In the genomic region with DNA sequence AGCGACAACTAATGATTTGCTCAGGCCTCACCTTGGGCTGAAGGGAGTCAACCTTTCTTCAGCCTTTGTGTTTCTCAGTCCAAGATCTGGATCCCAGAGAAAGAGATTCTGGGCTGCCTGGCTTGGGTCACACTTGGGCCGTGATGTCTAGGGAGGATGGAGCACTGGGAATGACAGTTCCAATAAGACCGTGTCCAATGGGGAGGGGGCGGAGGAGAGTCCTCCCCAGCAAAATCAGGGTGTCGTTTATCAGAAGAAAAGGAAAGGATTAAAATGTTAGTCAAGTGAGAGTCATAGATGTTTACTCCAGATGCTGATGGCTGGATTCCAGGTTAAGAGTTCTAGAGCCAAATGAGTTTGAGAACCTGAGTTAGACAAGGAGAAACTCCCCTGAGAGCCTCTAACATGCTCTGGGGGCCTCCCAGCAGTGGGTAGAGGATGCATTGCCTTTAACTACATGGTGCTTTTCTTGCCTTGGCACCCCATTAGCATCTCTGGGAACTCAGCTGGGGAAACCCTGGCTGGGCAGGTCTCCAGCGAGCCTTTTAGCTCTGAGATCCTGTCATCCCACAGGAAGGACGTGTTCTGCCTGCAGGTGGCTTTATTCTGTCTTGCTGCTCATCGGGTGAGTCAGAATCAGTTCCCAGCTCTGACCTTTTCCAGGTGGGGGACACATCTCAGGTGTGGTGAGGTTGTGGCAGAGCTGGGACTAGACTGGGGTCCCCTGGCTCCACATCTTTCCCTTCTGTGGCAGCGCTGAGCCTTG, we compare ENCODE assay signal across 15 cellular contexts. TPM values are rescaled to one million over a fixed set of nuclear protein-coding genes. Genes with fewer than 3 reads are reported as not detected.
DNase-seq lines count a peak whose midpoint lies in the region; ATAC-seq and TF ChIP-seq lines count a peak whose summit lies in the region.
"Had no signal": no experiment of that assay in that cellular context is flagged by ENCODE, and none has a peak within 500 bp of the region (broad histone marks: within the 10 kb centered on the region; RNA-seq: fewer than 3 reads in every experiment).

No MANE protein-coding gene starts in this region.

- no peak for ATAC-seq in CD4-positive, alpha-beta T cell (ENCODE audit: poor library complexity)
- no peak for ATAC-seq in HG03196 (IDR thresholded peaks at IDR 0.05; ENCODE audit: unreplicated experiment)
- ATAC-seq: effector memory CD8-positive, alpha-beta T cell had no signal

- no peak overlapping the region for H3K4me2 ChIP-seq in neuronal stem cell (ENCODE audit: insufficient read depth, low read length, poor library complexity, severe bottlenecking)

- intact Hi-C loops in CD4-positive, alpha-beta T cell (cut with DNase I, micrococcal nuclease) = no loop called here

- H3K4ac ChIP-seq in neuronal stem cell (ENCODE audit: low read length) = no peak overlapping the region

- peak overlapping the region; percentile 22 for H2AFZ ChIP-seq in neuronal stem cell (ENCODE audit: low read length)

- no peak overlapping the region for H2BK120ac ChIP-seq in neuronal stem cell (ENCODE audit: low read depth, low read length)

- peak overlapping the region; percentile 51 for H2AK5ac ChIP-seq in neuronal stem cell (ENCODE audit: low read depth, low read length)

- no peaks in the 10 kb centered on the region for H3K27me3 ChIP-seq in CD4-positive, alpha-beta T cell (ENCODE audit: control insufficient read depth, insufficient read depth, low read length)
- peaks cover 0 to 14% (median 0%) of the 10 kb centered on the region in 3 experiments for H3K27me3 ChIP-seq in neuronal stem cell (ENCODE audit: control insufficient read depth in 3 of 3, insufficient read depth in 3 of 3, low read depth in 1 of 3, low read length in 3 of 3)

- peaks cover 85% of the 10 kb centered on the region for H3K36me3 Mint-ChIP-seq in CD4-positive, alpha-beta T cell (ENCODE audit: low read depth)

- H3K27ac ChIP-seq in CD4-positive, alpha-beta T cell (ENCODE audit: low read depth, low read length) = no peak overlapping the region
- H3K27ac ChIP-seq in RWPE1 = peak overlapping the region; percentile 22
- H3K27ac ChIP-seq in neuronal stem cell (replicated peaks; ENCODE audit: low read length) = no peak overlapping the region
- H3K27ac ChIP-seq: VCaP had no signal

- no peak overlapping the region for H3K4me3 Mint-ChIP-seq in CD4-positive, alpha-beta T cell
- H3K4me3 Mint-ChIP-seq: B cell; effector memory CD8-positive, alpha-beta T cell; memory B cell had no signal

- H4K8ac ChIP-seq in neuronal stem cell (ENCODE audit: low read depth, low read length) = no peak overlapping the region

- TF ChIP-seq CTCF in CD4-positive, alpha-beta T cell (IDR thresholded peaks at IDR 0.05) = no peak
- TF ChIP-seq CTCF in RWPE1 (conservative IDR thresholded peaks at IDR 0.05; ENCODE audit: low read depth) = no peak

- no peak overlapping the region for H2BK15ac ChIP-seq in neuronal stem cell (ENCODE audit: low read length)

- peak overlapping the region; percentile 36 for H3K27ac Mint-ChIP-seq in CD4-positive, alpha-beta T cell
- H3K27ac Mint-ChIP-seq: B cell; effector memory CD8-positive, alpha-beta T cell; memory B cell had no signal

- peaks cover 3 to 12% of the 10 kb centered on the region in 2 donors for H3K4me1 ChIP-seq in neuronal stem cell (ENCODE audit: control insufficient read depth in 2 of 2, insufficient read depth in 1 of 2, low read depth in 1 of 2, low read length in 2 of 2)

- CTCF ChIA-PET in CD4-positive, alpha-beta T cell (lab: Charles Lee) = no interaction called here
- CTCF ChIA-PET in RWPE1 (lab: Yijun Ruan, JAX) = interaction anchor here (0.6 to 0.7 kb wide), 2 partner anchors 45 to 513 kb away, joined by 3 to 4 read pairs; no protein-coding TSS in a partner anchor

- peak overlapping the region; percentile 1 for H3K18ac ChIP-seq in neuronal stem cell (ENCODE audit: low read length)

- no peaks in the 10 kb centered on the region for H3K79me1 ChIP-seq in neuronal stem cell (ENCODE audit: low read depth, low read length)

- no peak overlapping the region for H3K9ac ChIP-seq in neuronal stem cell (ENCODE audit: low read depth, low read length, poor library complexity)

- H3K23ac ChIP-seq in neuronal stem cell (ENCODE audit: low read depth, low read length, poor library complexity) = no peak overlapping the region

- no peak overlapping the region for H2BK5ac ChIP-seq in neuronal stem cell (ENCODE audit: low read length)

- H3K27me3 Mint-ChIP-seq in CD4-positive, alpha-beta T cell = no peaks in the 10 kb centered on the region
- H3K27me3 Mint-ChIP-seq: B cell; effector memory CD8-positive, alpha-beta T cell; memory B cell had no signal

- no peak overlapping the region for H4K91ac ChIP-seq in neuronal stem cell (ENCODE audit: low read depth, low read length, poor library complexity)

- no peak overlapping the region for H2BK12ac ChIP-seq in neuronal stem cell (ENCODE audit: low read length)

- no peak overlapping the region for H3K4me3 ChIP-seq in neuronal stem cell (ENCODE audit: low read length in 2 of 2)

- no peaks in the 10 kb centered on the region for H3K9me3 ChIP-seq in CD4-positive, alpha-beta T cell (ENCODE audit: control insufficient read depth, low read length)
- no peaks in the 10 kb centered on the region for H3K9me3 ChIP-seq in neuronal stem cell (replicated peaks in 1 of 2; ENCODE audit: control insufficient read depth in 2 of 2, insufficient read depth in 1 of 2, low read depth in 1 of 2, low read length in 2 of 2)

- no peak overlapping the region for H3K14ac ChIP-seq in neuronal stem cell (ENCODE audit: low read length)

- no peaks in the 10 kb centered on the region for H3K9me3 Mint-ChIP-seq in CD4-positive, alpha-beta T cell
- H3K9me3 Mint-ChIP-seq: effector memory CD8-positive, alpha-beta T cell; memory B cell had no signal

- H3K4me1 Mint-ChIP-seq in CD4-positive, alpha-beta T cell (ENCODE audit: low read depth) = peaks cover 44% of the 10 kb centered on the region
- H3K4me1 Mint-ChIP-seq: B cell had no signal

- no peaks in the 10 kb centered on the region for H3K36me3 ChIP-seq in neuronal stem cell (replicated peaks in 1 of 2; ENCODE audit: control insufficient read depth in 2 of 2, insufficient read depth in 2 of 2, low read length in 2 of 2)

- WGBS in neuronal stem cell (ENCODE audit: extremely low coverage in 2 of 2, insufficient read length in 2 of 2, insufficient replicate concordance in 1 of 2), 2 donors = no CpG with 5 or more reads among the region's 9 CpGs

- POLR2A ChIA-PET in CD4-positive, alpha-beta T cell (lab: Charles Lee) = interaction anchor here (1.0 kb wide), 1 partner anchor 43 kb away, joined by 3 read pairs; no protein-coding TSS in a partner anchor
- POLR2A ChIA-PET in RWPE1 (lab: Yijun Ruan, JAX; ENCODE audit: low non-redundant PET) = no interaction called here

- DNase-seq in CD4-positive, alpha-beta T cell = no peak
- DNase-seq in RWPE1 (ENCODE audit: low spot score) = no peak
- DNase-seq in fibroblast of gingiva (ENCODE audit: low read depth) = peak; percentile 30
- DNase-seq in neuronal stem cell (ENCODE audit: low spot score) = no peak
- no peak for DNase-seq in NCI-H1048 (lab: John Stamatoyannopoulos, UW)
- no peak for DNase-seq in stimulated activated CD4-positive, alpha-beta T cell treated with anti-CD3 and anti-CD28 coated beads, Interleukin-2, amount 100 ng/mL, for 48 hours
- DNase-seq in NCI-H2081 (lab: John Stamatoyannopoulos, UW) = no peak
- DNase-seq: activated CD8-positive, alpha-beta memory T cell treated with anti-CD3 and anti-CD28 coated beads, Interleukin-2, amount 50 U/mL, for 48 hours; amniotic stem cell; effector memory CD8-positive, alpha-beta T cell; NCI-H1436 had no signal

RNA-seq across cellular contexts. Expression of gene NIPAL3, which starts 22.2 kb away (rescaled TPM):
- 10 to 100 TPM; 26.3 to 29.8 TPM for total RNA-seq in CD4-positive, alpha-beta T cell
- polyA plus RNA-seq in neuronal stem cell (2013, experiment 1 of 2) = 6.6 TPM
- polyA plus RNA-seq in neuronal stem cell (2013, experiment 2 of 2) = 6.5 TPM

RNA-seq across cellular contexts. Expression of gene STPG1, which starts 24.2 kb away (rescaled TPM):
- total RNA-seq in CD4-positive, alpha-beta T cell = 1 to 10 TPM; 1.8 to 2.4 TPM
- 12.5 TPM for polyA plus RNA-seq in neuronal stem cell (2013, experiment 1 of 2)
- 12.2 TPM for polyA plus RNA-seq in neuronal stem cell (2013, experiment 2 of 2)
